ENCODE assay signal across 12 cellular contexts in the genomic region with DNA sequence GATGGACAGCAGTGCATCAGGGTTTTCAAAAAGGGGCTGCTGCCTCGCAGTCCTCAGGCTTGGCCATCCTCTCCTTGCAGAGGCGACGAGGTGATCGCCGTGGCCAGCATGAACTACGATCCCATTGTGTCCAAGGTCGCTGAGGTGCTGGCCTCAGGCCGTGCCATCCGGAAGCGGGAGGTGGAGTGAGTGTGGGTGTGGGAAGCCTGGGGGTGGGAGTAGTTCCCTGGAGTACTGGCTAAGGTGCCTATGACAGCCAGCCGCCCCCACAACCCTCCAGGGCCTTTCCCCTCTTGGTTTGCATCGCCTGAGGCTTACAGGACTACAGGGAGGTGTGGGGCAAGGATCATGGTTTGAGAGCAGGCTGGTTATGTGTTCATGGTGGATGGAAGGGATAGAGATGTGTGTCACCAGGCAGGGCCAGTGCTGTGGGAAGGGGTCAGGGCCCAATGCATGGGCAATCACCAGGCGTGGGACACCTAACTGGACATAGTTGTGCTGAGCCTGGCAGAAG. TPM values are rescaled to one million over a fixed set of nuclear protein-coding genes. Genes with fewer than 3 reads are reported as not detected.
DNase-seq lines count a peak whose midpoint lies in the region; ATAC-seq and TF ChIP-seq lines count a peak whose summit lies in the region.
"Had no signal": no experiment of that assay in that cellular context is flagged by ENCODE, and none has a peak within 500 bp of the region (broad histone marks: within the 10 kb centered on the region; RNA-seq: fewer than 3 reads in every experiment).

No MANE protein-coding gene starts in this region.

- peak overlapping the region; percentile 35 for H3K9ac ChIP-seq in H9 (ENCODE audit: extremely low read depth, insufficient read length, low read length)
- peak overlapping the region; percentile 75; the same call in 1 of the 2 replicates for H3K9ac ChIP-seq in iPS-20b (ENCODE audit: low read depth, low read length)

- H3K36me3 Mint-ChIP-seq in H9 (ENCODE audit: insufficient read depth in 1 of 3, low read depth in 3 of 3) = peaks cover 4 to 15% (median 7%) of the 10 kb centered on the region in 3 experiments; a peak in 5 of 7 replicates

- H3K9me3 ChIP-seq in H9 (ENCODE audit: control insufficient read depth, low read depth, low read length) = no peaks in the 10 kb centered on the region
- peaks cover 8% of the 10 kb centered on the region; the same call in 1 of the 2 replicates for H3K9me3 ChIP-seq in iPS-20b (ENCODE audit: insufficient read depth, low read depth, low read length)
- no peaks in the 10 kb centered on the region for H3K9me3 ChIP-seq in gastrocnemius medialis

- H3T11ph ChIP-seq in H9 (ENCODE audit: low read length) = no peak overlapping the region

- TF ChIP-seq CTCF in H9 (conservative IDR thresholded peaks at IDR 0.05) = no peak
- TF ChIP-seq CTCF in astrocyte of the cerebellum (IDR thresholded peaks at IDR 0.05; ENCODE audit: low read depth, low read length, missing control alignments) = no peak
- no peak for TF ChIP-seq CTCF in gastrocnemius medialis (IDR thresholded peaks at IDR 0.05 in 4 of 5, conservative IDR thresholded peaks at IDR 0.05 in 1 of 5)

- H3K4me1 ChIP-seq in H9 (ENCODE audit: insufficient read depth, low read length) = 0 out of 2 replicates have a peak, but pooled peaks cover 2% of the 10 kb centered on the region
- no peaks in the 10 kb centered on the region; the same call in 1 of the 2 replicates for H3K4me1 ChIP-seq in iPS-20b (ENCODE audit: insufficient read depth, low read length)
- peaks cover 24 to 33% of the 10 kb centered on the region in 2 donors for H3K4me1 ChIP-seq in gastrocnemius medialis

- H3K56ac ChIP-seq in H9 (ENCODE audit: insufficient read length, low read depth, low read length) = no peak overlapping the region

- H3K27ac ChIP-seq in H9 (ENCODE audit: insufficient read length, low read depth, low read length) (no peak overlapping the region), iPS-20b (ENCODE audit: low read length) (no peak overlapping the region), gastrocnemius medialis (no peak overlapping the region)

- H2BK5ac ChIP-seq in H9 (ENCODE audit: insufficient read length, low read length) = no peak overlapping the region

- peaks cover 28 to 30% of the 10 kb centered on the region in 2 experiments for H3K4me1 Mint-ChIP-seq in H9

- no peak overlapping the region for H2AFZ ChIP-seq in H9 (ENCODE audit: low read length)

- peak overlapping the region in 1 of 3 experiments; percentile 97; a peak in 1 of 7 replicates for H3K27ac Mint-ChIP-seq in H9

- H3K23ac ChIP-seq in H9 (ENCODE audit: insufficient read length, low read depth, low read length) = no peak overlapping the region

- H4K20me1 ChIP-seq in H9 (ENCODE audit: control insufficient read depth, insufficient read depth, insufficient read length) = no peaks in the 10 kb centered on the region

- H3K27me3 ChIP-seq in H9 (ENCODE audit: insufficient read depth, low read length) (no peaks in the 10 kb centered on the region; the same call in 1 of the 2 replicates), iPS-20b (ENCODE audit: insufficient read depth, low read length) (peaks cover 45% of the 10 kb centered on the region), gastrocnemius medialis (no peaks in the 10 kb centered on the region)

- no peak overlapping the region for H2BK20ac ChIP-seq in H9 (ENCODE audit: low read depth, low read length, poor library complexity, severe bottlenecking)

- no peaks in the 10 kb centered on the region for H3K36me3 ChIP-seq in iPS-20b (ENCODE audit: insufficient read depth, low read depth, low read length)
- H3K36me3 ChIP-seq in gastrocnemius medialis = no peaks in the 10 kb centered on the region

- H2BK15ac ChIP-seq in H9 (ENCODE audit: low read depth, low read length) = no peak overlapping the region

- H3K79me2 ChIP-seq in H9 (ENCODE audit: insufficient read depth, low read length) = no peaks in the 10 kb centered on the region

- no peak overlapping the region for H4K8ac ChIP-seq in H9 (replicated peaks; ENCODE audit: insufficient read length, low read depth, low read length)

- peak overlapping the region; percentile 42 for H3K4me2 ChIP-seq in H9 (ENCODE audit: insufficient read depth, insufficient read length, low read length)

- no peak overlapping the region for H4K91ac ChIP-seq in H9 (ENCODE audit: insufficient read length, low read depth, low read length)

- ATAC-seq in gastrocnemius medialis = no peak
- ATAC-seq in GM18861 (IDR thresholded peaks at IDR 0.05; ENCODE audit: unreplicated experiment) = no peak

- in situ Hi-C loops in astrocyte of the cerebellum (cut with HindIII; ENCODE audit: low sequenced_read_pairs) = loop anchor here (10.0 kb wide), 1 partner anchor 95 kb away; no protein-coding TSS in a partner anchor
- in situ Hi-C loops in gastrocnemius medialis (cut with MboI; ENCODE audit: low sequenced_read_pairs in 4 of 4) = no loop called here

- H4K5ac ChIP-seq in H9 (ENCODE audit: insufficient read length, low read depth, low read length) = no peak overlapping the region

- H3K27me3 Mint-ChIP-seq in H9 (ENCODE audit: low read depth) = peaks cover 50% of the 10 kb centered on the region

- peak overlapping the region; percentile 80; the same call in 1 of the 2 replicates for H3K14ac ChIP-seq in H9 (ENCODE audit: insufficient read depth, low read length)

- no peaks in the 10 kb centered on the region for H3K79me1 ChIP-seq in H9 (ENCODE audit: insufficient read depth, low read depth, low read length, poor library complexity, severe bottlenecking)

- peak overlapping the region; percentile 58 for H3K18ac ChIP-seq in H9 (ENCODE audit: insufficient read length, low read depth, low read length)

- intact Hi-C loops in gastrocnemius medialis (cut with DNase I; ENCODE audit: low total_unique reads) (loop anchor here (5.0 kb wide), 1 partner anchor 37 kb away; a partner anchor contains a TSS), posterior vena cava (cut with DNase I) (no loop called here)

- H3K4me3 ChIP-seq in astrocyte of the cerebellum (ENCODE audit: low read depth, low read length) (peak overlapping the region; percentile 16), iPS-20b (ENCODE audit: low read length) (peak overlapping the region; percentile 63), gastrocnemius medialis (peak overlapping the region; percentile 26 to 50 (median 38))

- H2BK120ac ChIP-seq in H9 (ENCODE audit: low read depth, low read length, poor library complexity, severe bottlenecking) = no peak overlapping the region

- TF ChIP-seq POLR2A in gastrocnemius medialis (IDR thresholded peaks at IDR 0.05) = no peak

- no peak overlapping the region for H3K4ac ChIP-seq in H9 (ENCODE audit: low read depth, low read length)

- H3K9me3 Mint-ChIP-seq in H9 = peaks cover 13 to 15% of the 10 kb centered on the region in 2 experiments

- no CpG with 5 or more reads among the region's 13 CpGs for WGBS in H9 (ENCODE audit: extremely low coverage, insufficient read length, low lambda C conversion rate)

- DNase-seq in H9 = peak; percentile 49
- DNase-seq in astrocyte of the cerebellum (ENCODE audit: low read depth) = no peak
- no peak for DNase-seq in gastrocnemius medialis
- DNase-seq in COLO829 (ENCODE audit: low spot score) = no peak
- no peak for DNase-seq in posterior vena cava (ENCODE audit: low spot score)
- DNase-seq in DMS153 treated with DMSO at 0.1 percent for 48 hours (lab: John Stamatoyannopoulos, UW; ENCODE audit: unreplicated experiment) = no peak
- DNase-seq: NCI-H1105, RPMI8226 had no signal

- H3K4me3 Mint-ChIP-seq in H9 = peak overlapping the region; percentile 49 to 74; a peak in 4 of 5 replicates

- peaks cover 14% of the 10 kb centered on the region for H3K23me2 ChIP-seq in H9 (ENCODE audit: insufficient read length, low read depth, low read length, poor library complexity, severe bottlenecking)

- H2AK5ac ChIP-seq in H9 (ENCODE audit: insufficient read length, low read length) = no peak overlapping the region

- no peak overlapping the region for H2BK12ac ChIP-seq in H9 (ENCODE audit: insufficient read length, low read depth, low read length)

RNA-seq across cellular contexts. Expression of a gene that starts 2.1 kb away (rescaled TPM):
- 40.0 and 47.0 TPM in 2 replicates for total RNA-seq in H9 (2021)
- 10 to 100 TPM; 25.4 to 36.4 (median 26.3) TPM for total RNA-seq in gastrocnemius medialis
- total RNA-seq in posterior vena cava = 10 to 100 TPM; 46.1 to 56.3 TPM

RNA-seq across cellular contexts. Expression of a gene that starts 12.9 kb away (rescaled TPM):
- total RNA-seq in H9 (2021) = 1.9 and 2.3 TPM in 2 replicates
- under 1 TPM in 2 of 4 donors, not detected in 2; 0.22 to 0.42 TPM for total RNA-seq in gastrocnemius medialis
- total RNA-seq in posterior vena cava = 1 to 10 TPM in 1 of 2 donors, under 1 TPM in 1; 0.62 to 2.6 TPM

RNA-seq across cellular contexts. Expression of a gene that starts 21.9 kb away (rescaled TPM):
- total RNA-seq in H9 (2021) (23.3 and 24.6 TPM in 2 replicates), gastrocnemius medialis (10 to 100 TPM; 44.8 to 76.2 (median 61.7) TPM), posterior vena cava (10 to 100 TPM; 16.4 to 20.5 TPM)

RNA-seq across cellular contexts. Expression of a gene that starts 35.0 kb away (rescaled TPM):
- not detected in 2 replicates for total RNA-seq in H9 (2021)
- 10 to 100 TPM; 17.6 to 68.9 (median 33.3) TPM for total RNA-seq in gastrocnemius medialis
- 1 to 10 TPM in 1 of 2 donors, under 1 TPM in 1; 0.19 to 1.0 TPM for total RNA-seq in posterior vena cava
- total RNA-seq: dermis microvascular lymphatic vessel endothelial cell had no signal

RNA-seq across cellular contexts. Expression of a gene that starts 52.4 kb away (rescaled TPM):
- 0.09 and 0.22 TPM in 2 replicates for total RNA-seq in H9 (2021)
- total RNA-seq in gastrocnemius medialis = not detected
- 1 to 10 TPM; 1.5 to 8.9 TPM for total RNA-seq in posterior vena cava
- total RNA-seq: dermis microvascular lymphatic vessel endothelial cell, mononuclear cell had no signal
